8 cellular contexts compared by ENCODE assay signal in the genomic region with DNA sequence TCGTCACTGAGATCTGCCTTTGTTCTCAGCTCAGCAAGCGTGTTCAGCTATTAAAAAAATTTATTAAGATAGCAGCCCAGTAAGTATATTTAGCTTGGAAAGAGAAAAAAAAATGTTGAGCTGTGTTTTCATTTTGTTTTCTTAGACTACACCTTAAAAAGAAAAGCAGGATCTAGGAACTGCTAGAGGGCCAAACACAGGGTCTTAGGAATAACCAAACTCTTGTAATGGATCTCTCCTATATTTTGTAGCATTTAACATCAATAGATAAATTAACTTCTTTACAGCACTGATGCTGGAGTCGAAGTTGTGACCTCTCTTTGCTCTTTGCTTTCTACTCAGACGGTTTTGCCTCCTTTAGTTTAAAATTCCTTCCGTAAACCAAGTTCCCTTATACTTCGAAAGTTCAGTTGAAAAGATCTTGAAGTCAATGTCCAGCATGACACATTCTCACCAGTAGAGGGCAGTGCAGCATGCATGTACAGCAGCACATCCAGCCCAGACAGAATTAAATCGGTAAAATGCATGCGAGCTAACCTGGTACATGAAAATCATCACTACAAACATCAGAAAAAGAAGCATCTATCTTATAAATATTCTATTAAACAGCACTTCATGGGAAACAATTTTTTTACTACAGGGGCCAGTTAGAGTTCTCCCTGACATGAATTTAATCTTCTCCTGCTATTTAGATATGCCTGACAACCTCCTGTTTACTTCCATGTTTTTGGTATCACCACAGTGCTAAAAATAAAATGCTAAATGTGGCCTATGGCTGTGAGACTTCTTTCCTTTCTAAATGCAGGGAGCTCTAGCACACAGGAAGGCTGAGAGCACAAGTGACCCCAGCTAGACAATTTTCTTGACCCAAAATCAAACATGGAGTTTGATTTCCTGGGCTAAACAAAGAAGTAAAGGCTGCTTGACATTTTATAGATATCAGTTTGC. TPM values are rescaled to one million over a fixed set of nuclear protein-coding genes. Genes with fewer than 3 reads are reported as not detected.
A peak's percentile ranks its signal among the peaks of the same experiment; 100 is the strongest.
DNase-seq lines count a peak whose midpoint lies in the region; ATAC-seq, FAIRE-seq and TF ChIP-seq lines count a peak whose summit lies in the region.

No MANE protein-coding gene starts in this region.

- no peak overlapping the region for H3K4me3 Mint-ChIP-seq in stimulated activated naive CD8-positive, alpha-beta T cell treated with anti-CD3 and anti-CD28 coated beads, Interleukin-15, amount 100 ng/mL, for 72 hours

- peak; percentile 52 for ATAC-seq in stimulated activated naive CD8-positive, alpha-beta T cell treated with anti-CD3 and anti-CD28 coated beads, Interleukin-15, amount 100 ng/mL, for 72 hours

- peak overlapping the region; percentile 51 for H2AFZ ChIP-seq in neuron (ENCODE audit: low read depth, low read length)

- no peaks in the 10 kb centered on the region for H3K36me3 ChIP-seq in neuron (ENCODE audit: insufficient read depth, low read length)

- no peaks in the 10 kb centered on the region for H3K9me3 Mint-ChIP-seq in stimulated activated naive CD8-positive, alpha-beta T cell treated with anti-CD3 and anti-CD28 coated beads, Interleukin-15, amount 100 ng/mL, for 72 hours

- H3K4me1 ChIP-seq in neuron (ENCODE audit: insufficient read depth, low read length): peaks cover 6% of the 10 kb centered on the region

- DNase-seq in 8988T: peak; percentile 17
- DNase-seq in GM18507 (ENCODE audit: extremely low spot score, insufficient read length, low read depth): peak; percentile 32
- DNase-seq in RPMI7951 (ENCODE audit: low read depth): peak; percentile 78
- DNase-seq in activated T-helper 1 cell treated with anti-CD3 and anti-CD28 coated beads, Interleukin-2, amount 50 U/mL, for 16 hours (ENCODE audit: low read depth in 1 of 2, low spot score in 1 of 2): peak; percentile 42 to 44
- DNase-seq in fibroblast of villous mesenchyme (ENCODE audit: low read depth): peak; percentile 94
- DNase-seq in stimulated activated naive CD8-positive, alpha-beta T cell treated with anti-CD3 and anti-CD28 coated beads, Interleukin-15, amount 100 ng/mL, for 72 hours: peak; percentile 66 to 68

- peaks cover 7% of the 10 kb centered on the region for H3K4me1 Mint-ChIP-seq in stimulated activated naive CD8-positive, alpha-beta T cell treated with anti-CD3 and anti-CD28 coated beads, Interleukin-15, amount 100 ng/mL, for 72 hours

- H3K27me3 ChIP-seq in neuron (ENCODE audit: insufficient read depth, low read length): no peaks in the 10 kb centered on the region

- TF ChIP-seq CTCF in LNCAP (IDR thresholded peaks at IDR 0.05) (peak; percentile 81), fibroblast of villous mesenchyme (IDR thresholded peaks at IDR 0.05; ENCODE audit: insufficient read depth, low read depth, low read length) (peak; percentile 92)

- H3K27me3 Mint-ChIP-seq in stimulated activated naive CD8-positive, alpha-beta T cell treated with anti-CD3 and anti-CD28 coated beads, Interleukin-15, amount 100 ng/mL, for 72 hours: peaks cover 7% of the 10 kb centered on the region

- H3K9me3 ChIP-seq in neuron (ENCODE audit: low read length): no peaks in the 10 kb centered on the region

- H3K27ac Mint-ChIP-seq in stimulated activated naive CD8-positive, alpha-beta T cell treated with anti-CD3 and anti-CD28 coated beads, Interleukin-15, amount 100 ng/mL, for 72 hours: peak overlapping the region in 1 of 2 donors; percentile 19

- no peak overlapping the region for H3K4me3 ChIP-seq in fibroblast of villous mesenchyme (ENCODE audit: low read depth, low read length)
- H3K4me3 ChIP-seq in neuron (ENCODE audit: low read length): no peak overlapping the region

- peak; percentile 86 for FAIRE-seq in GM18507 (lab: Jason Lieb, UNC)

RNA-seq across cellular contexts. Expression of gene MAP3K20, which starts 48.2 kb away (rescaled TPM):
- 37.8 and 46.0 TPM in 2 replicates for total RNA-seq in RPMI7951 (2014; rRNA removed; shearing (Covaris generic))
- total RNA-seq in fibroblast of villous mesenchyme: 90.2 and 136 TPM in 2 replicates

Comparison
In these comparisons a context has a peak if more than half of its experiments do, and no peak if none do; other contexts are left out.
1. DNase-seq: peak in every context shown above with its lines; median percentile 94 in fibroblast of villous mesenchyme; 78 in RPMI7951; 67 in stimulated activated naive CD8-positive, alpha-beta T cell treated with anti-CD3 and anti-CD28 coated beads, Interleukin-15, amount 100 ng/mL, for 72 hours; 43 in activated T-helper 1 cell treated with anti-CD3 and anti-CD28 coated beads, Interleukin-2, amount 50 U/mL, for 16 hours; 32 in GM18507; 17 in 8988T.